2 cellular contexts compared by ENCODE assay signal in the genomic region with DNA sequence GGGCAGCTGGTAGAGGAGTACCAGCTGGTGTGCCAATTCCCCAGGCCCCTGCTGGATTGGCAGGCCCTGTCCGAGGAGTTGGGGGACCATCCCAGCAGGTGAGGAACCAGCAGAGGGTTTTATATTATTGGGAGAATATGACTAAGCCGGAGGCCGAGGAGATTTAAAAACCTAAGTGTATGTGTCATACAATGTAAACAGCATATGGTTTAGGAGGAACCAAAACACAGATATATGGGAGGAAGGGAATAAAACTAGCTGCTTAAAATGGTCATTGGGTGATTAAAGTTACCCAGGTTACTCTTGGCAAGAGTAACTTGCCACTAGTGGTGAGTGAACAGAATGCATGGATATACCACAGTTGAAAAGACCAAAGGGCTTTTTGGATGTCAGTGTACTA.
TF ChIP-seq lines count a peak whose summit lies in the region.

No MANE protein-coding gene starts in this region.

TF ChIP-seq in HepG2, 621 proteins besides CTCF, POLR2A, EP300 and RAD21:
- TF ChIP-seq, protein P1, sequence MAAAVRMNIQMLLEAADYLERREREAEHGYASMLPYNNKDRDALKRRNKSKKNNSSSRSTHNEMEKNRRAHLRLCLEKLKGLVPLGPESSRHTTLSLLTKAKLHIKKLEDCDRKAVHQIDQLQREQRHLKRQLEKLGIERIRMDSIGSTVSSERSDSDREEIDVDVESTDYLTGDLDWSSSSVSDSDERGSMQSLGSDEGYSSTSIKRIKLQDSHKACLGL (CRISPR knock-in tag; IDR thresholded peaks at IDR 0.05), result no peak
- no peak for TF ChIP-seq KLF6 (CRISPR knock-in tag; IDR thresholded peaks at IDR 0.05)
- no peak for TF ChIP-seq ZNF543 (CRISPR knock-in tag; IDR thresholded peaks at IDR 0.05)
- TF ChIP-seq, protein P2, sequence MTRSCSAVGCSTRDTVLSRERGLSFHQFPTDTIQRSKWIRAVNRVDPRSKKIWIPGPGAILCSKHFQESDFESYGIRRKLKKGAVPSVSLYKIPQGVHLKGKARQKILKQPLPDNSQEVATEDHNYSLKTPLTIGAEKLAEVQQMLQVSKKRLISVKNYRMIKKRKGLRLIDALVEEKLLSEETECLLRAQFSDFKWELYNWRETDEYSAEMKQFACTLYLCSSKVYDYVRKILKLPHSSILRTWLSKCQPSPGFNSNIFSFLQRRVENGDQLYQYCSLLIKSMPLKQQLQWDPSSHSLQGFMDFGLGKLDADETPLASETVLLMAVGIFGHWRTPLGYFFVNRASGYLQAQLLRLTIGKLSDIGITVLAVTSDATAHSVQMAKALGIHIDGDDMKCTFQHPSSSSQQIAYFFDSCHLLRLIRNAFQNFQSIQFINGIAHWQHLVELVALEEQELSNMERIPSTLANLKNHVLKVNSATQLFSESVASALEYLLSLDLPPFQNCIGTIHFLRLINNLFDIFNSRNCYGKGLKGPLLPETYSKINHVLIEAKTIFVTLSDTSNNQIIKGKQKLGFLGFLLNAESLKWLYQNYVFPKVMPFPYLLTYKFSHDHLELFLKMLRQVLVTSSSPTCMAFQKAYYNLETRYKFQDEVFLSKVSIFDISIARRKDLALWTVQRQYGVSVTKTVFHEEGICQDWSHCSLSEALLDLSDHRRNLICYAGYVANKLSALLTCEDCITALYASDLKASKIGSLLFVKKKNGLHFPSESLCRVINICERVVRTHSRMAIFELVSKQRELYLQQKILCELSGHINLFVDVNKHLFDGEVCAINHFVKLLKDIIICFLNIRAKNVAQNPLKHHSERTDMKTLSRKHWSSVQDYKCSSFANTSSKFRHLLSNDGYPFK (CRISPR knock-in tag; IDR thresholded peaks at IDR 0.05; ENCODE audit: borderline replicate concordance), result no peak
- no peak for TF ChIP-seq ZNF446 (CRISPR knock-in tag; IDR thresholded peaks at IDR 0.05)
- TF ChIP-seq ZXDC (CRISPR knock-in tag; IDR thresholded peaks at IDR 0.05), result no peak
- no peak for TF ChIP-seq ZNF644 (CRISPR knock-in tag; IDR thresholded peaks at IDR 0.05; ENCODE audit: low read depth)
- no peak for TF ChIP-seq MXD3 (CRISPR knock-in tag; IDR thresholded peaks at IDR 0.05)
- TF ChIP-seq ETS1 (CRISPR knock-in tag; IDR thresholded peaks at IDR 0.05), result no peak
- TF ChIP-seq TBL1XR1 (IDR thresholded peaks at IDR 0.05; ENCODE audit: borderline replicate concordance, low read length, partially characterized antibody), result no peak
- no peak for TF ChIP-seq ZNF567 (CRISPR knock-in tag; IDR thresholded peaks at IDR 0.05; ENCODE audit: borderline replicate concordance)
- TF ChIP-seq GPN1 (CRISPR knock-in tag; IDR thresholded peaks at IDR 0.05; ENCODE audit: borderline replicate concordance), result no peak
- no peak for TF ChIP-seq NFIB (CRISPR knock-in tag; IDR thresholded peaks at IDR 0.05; ENCODE audit: borderline replicate concordance)
- TF ChIP-seq SUZ12 (IDR thresholded peaks at IDR 0.05; ENCODE audit: low read depth, low read length), result no peak
- no peak for TF ChIP-seq ZSCAN30 (CRISPR knock-in tag; IDR thresholded peaks at IDR 0.05)
- no peak for TF ChIP-seq HNRNPK (IDR thresholded peaks at IDR 0.05; ENCODE audit: low read depth, low read length, poor library complexity, severe bottlenecking)
- TF ChIP-seq ZNF569 (CRISPR knock-in tag; IDR thresholded peaks at IDR 0.05; ENCODE audit: borderline replicate concordance), result no peak
- TF ChIP-seq HMG20B (CRISPR knock-in tag; conservative IDR thresholded peaks at IDR 0.05), result no peak
- TF ChIP-seq, protein P3, sequence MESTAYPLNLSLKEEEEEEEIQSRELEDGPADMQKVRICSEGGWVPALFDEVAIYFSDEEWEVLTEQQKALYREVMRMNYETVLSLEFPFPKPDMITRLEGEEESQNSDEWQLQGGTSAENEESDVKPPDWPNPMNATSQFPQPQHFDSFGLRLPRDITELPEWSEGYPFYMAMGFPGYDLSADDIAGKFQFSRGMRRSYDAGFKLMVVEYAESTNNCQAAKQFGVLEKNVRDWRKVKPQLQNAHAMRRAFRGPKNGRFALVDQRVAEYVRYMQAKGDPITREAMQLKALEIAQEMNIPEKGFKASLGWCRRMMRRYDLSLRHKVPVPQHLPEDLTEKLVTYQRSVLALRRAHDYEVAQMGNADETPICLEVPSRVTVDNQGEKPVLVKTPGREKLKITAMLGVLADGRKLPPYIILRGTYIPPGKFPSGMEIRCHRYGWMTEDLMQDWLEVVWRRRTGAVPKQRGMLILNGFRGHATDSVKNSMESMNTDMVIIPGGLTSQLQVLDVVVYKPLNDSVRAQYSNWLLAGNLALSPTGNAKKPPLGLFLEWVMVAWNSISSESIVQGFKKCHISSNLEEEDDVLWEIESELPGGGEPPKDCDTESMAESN (CRISPR knock-in tag; conservative IDR thresholded peaks at IDR 0.05), result no peak
TF ChIP-seq in HepG2: peak in this region for 0.

TF ChIP-seq in WTC11, 78 proteins besides CTCF, POLR2A, EP300 and RAD21:
- TF ChIP-seq PRRX2 (CRISPR knock-in tag; IDR thresholded peaks at IDR 0.05) (no peak), NR1H2 (CRISPR knock-in tag; IDR thresholded peaks at IDR 0.05) (no peak), ZNF317 (CRISPR knock-in tag; IDR thresholded peaks at IDR 0.05; ENCODE audit: borderline replicate concordance, low read depth) (no peak), NR2C2 (CRISPR knock-in tag; IDR thresholded peaks at IDR 0.05) (no peak), NFE2L1 (CRISPR knock-in tag; IDR thresholded peaks at IDR 0.05) (no peak), ELF4 (CRISPR knock-in tag; IDR thresholded peaks at IDR 0.05; ENCODE audit: low read depth) (no peak), GTF2I (CRISPR knock-in tag; conservative IDR thresholded peaks at IDR 0.05) (no peak), TEAD4 (CRISPR knock-in tag; IDR thresholded peaks at IDR 0.05) (no peak), OVOL2 (CRISPR knock-in tag; IDR thresholded peaks at IDR 0.05; ENCODE audit: borderline replicate concordance) (no peak), FOXP4 (CRISPR knock-in tag; IDR thresholded peaks at IDR 0.05) (no peak), IRF2 (CRISPR knock-in tag; IDR thresholded peaks at IDR 0.05; ENCODE audit: borderline replicate concordance, low read depth) (no peak), ETV6 (CRISPR knock-in tag; IDR thresholded peaks at IDR 0.05) (no peak)
- TF ChIP-seq, protein P4, sequence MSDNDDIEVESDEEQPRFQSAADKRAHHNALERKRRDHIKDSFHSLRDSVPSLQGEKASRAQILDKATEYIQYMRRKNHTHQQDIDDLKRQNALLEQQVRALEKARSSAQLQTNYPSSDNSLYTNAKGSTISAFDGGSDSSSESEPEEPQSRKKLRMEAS (CRISPR knock-in tag; IDR thresholded peaks at IDR 0.05), result no peak
- TF ChIP-seq, protein P5, sequence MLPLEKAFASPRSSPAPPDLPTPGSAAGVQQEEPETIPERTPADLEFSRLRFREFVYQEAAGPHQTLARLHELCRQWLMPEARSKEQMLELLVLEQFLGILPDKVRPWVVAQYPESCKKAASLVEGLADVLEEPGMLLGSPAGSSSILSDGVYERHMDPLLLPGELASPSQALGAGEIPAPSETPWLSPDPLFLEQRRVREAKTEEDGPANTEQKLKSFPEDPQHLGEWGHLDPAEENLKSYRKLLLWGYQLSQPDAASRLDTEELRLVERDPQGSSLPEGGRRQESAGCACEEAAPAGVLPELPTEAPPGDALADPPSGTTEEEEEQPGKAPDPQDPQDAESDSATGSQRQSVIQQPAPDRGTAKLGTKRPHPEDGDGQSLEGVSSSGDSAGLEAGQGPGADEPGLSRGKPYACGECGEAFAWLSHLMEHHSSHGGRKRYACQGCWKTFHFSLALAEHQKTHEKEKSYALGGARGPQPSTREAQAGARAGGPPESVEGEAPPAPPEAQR (CRISPR knock-in tag; IDR thresholded peaks at IDR 0.05), result no peak
